In the genomic region with DNA sequence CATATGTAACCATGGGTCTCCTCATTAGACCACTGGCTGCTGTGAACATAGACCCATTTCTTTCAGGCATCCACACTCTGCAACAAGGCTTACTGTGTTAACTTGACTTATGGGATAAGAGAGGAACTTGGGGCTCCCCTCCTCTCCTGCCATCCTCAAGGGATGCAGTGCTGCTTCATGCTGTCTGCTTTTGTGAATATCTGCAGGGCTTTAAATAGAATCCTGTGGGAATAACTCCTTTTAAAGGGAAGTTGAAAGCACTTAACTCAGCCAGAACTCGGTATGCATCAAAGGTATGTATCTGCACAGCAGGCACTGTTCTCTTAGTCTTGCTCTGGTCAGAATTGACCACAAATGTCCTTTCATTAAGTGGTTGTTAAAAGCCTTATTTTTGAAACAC, we compare ENCODE assay signal across 31 cellular contexts.
"Had no signal": no experiment of that assay in that cellular context is flagged by ENCODE, and none has a peak within 500 bp of the region (broad histone marks: within the 10 kb centered on the region; RNA-seq: fewer than 3 reads in every experiment).

No MANE protein-coding gene starts in this region.

- FAIRE-seq: keratinocyte, pancreas, urothelium cell line had no signal

- H3K27me3 ChIP-seq: left lung, pancreas, suprapubic skin, tibial artery, upper lobe of right lung had no signal

- H3K4me3 ChIP-seq: left lung, lower lobe of right lung, pancreas, prostate gland, skin epidermis, suprapubic skin, thoracic aorta, tibial artery, upper lobe of right lung had no signal

- H3K36me3 ChIP-seq: left lung, lower lobe of right lung, pancreas, prostate gland, suprapubic skin, thoracic aorta, tibial artery, upper lobe of right lung had no signal

- DNase-seq: head of caudate nucleus; hippocampal formation; kidney glomerular epithelial cell; left cardiac atrium; left lung; lower lobe of right lung; mammary epithelial cell; mesenchymal stem cell; naive B cell; natural killer cell; nephron progenitor cell; nucleus accumbens; pancreas; posterior cingulate gyrus; retina; right cardiac atrium; stimulated activated CD4-positive, alpha-beta T cell treated with anti-CD3 and anti-CD28 coated beads, Interleukin-12 subunit alpha, Interleukin-12 subunit beta, amount 100 ng/mL, for 4 hours; stimulated activated CD4-positive, alpha-beta T cell treated with anti-CD3 and anti-CD28 coated beads, Interleukin-15, amount 100 ng/mL, for 24 hours; stimulated activated CD4-positive, alpha-beta T cell treated with anti-CD3 and anti-CD28 coated beads, Interleukin-2, amount 100 ng/mL, for 24 hours; stimulated activated CD4-positive, alpha-beta T cell treated with anti-CD3 and anti-CD28 coated beads, Interleukin-4, amount 100 ng/mL, for 1 hour; stimulated activated naive CD4-positive, alpha-beta T cell; tibial artery; trophoblast cell; upper lobe of right lung had no signal

- H3K9me3 ChIP-seq: left lung, lower lobe of right lung, pancreas, prostate gland, suprapubic skin, thoracic aorta, tibial artery, upper lobe of right lung had no signal

- H3K27ac ChIP-seq: left lung, lower lobe of right lung, pancreas, prostate gland, skin epidermis, suprapubic skin, thoracic aorta, tibial artery, upper lobe of right lung had no signal

- ATAC-seq: left cardiac atrium, left lung, lower lobe of right lung, natural killer cell, pancreas, right cardiac atrium, sciatic nerve, upper lobe of right lung had no signal
